ENCODE assay signal across 15 cellular contexts in the genomic region with DNA sequence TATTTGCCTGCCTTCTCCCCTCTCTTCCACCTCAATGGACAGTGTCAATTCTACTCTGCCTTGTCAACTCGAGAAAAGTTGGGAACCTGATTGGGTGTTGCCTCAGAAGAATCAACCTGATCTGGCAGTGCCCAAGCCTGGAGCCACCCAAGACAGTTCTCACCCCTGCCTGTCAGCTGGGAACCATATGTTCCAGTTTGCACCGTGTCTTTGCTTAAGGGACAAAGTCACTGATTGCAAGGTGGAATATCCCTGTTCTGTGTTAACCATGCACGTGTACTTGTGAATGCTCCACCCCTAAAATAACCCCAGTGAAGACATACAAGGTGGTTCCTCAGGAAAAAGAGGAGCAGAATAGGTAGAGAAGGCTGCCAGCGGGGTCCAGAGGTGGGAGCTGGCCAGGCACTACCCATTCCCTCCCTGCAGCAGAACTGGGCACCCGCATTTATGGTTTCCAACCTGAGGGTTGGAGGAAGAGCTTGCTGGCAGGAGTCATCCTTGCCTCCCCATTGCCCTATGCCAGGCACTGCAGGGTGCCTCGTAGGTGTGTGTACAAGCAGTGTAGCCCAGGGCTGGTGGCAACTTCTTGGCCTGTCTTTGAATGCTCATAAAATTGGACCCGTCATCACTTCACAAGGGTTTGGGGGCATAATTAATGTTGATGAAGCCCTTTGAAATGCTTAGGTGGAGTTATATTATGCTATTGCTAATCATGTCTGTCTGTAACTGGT.
"Had no signal": no experiment of that assay in that cellular context is flagged by ENCODE, and none has a peak within 500 bp of the region (broad histone marks: within the 10 kb centered on the region; RNA-seq: fewer than 3 reads in every experiment).

No MANE protein-coding gene starts in this region.

- DNase-seq: activated CD4-positive, alpha-beta memory T cell treated with anti-CD3 and anti-CD28 coated beads for 36 hours; activated naive CD4-positive, alpha-beta T cell treated with anti-CD3 and anti-CD28 coated beads for 36 hours; adrenal gland; erythroblast; occipital lobe; stimulated activated CD4-positive, alpha-beta T cell treated with anti-CD3 and anti-CD28 coated beads, Interleukin-2, amount 100 ng/mL, for 24 hours; stimulated activated naive CD4-positive, alpha-beta T cell; T-helper 9 cell; transverse colon had no signal

- H3K4me3 ChIP-seq: adrenal gland, prostate gland, transverse colon had no signal

- H3K27ac ChIP-seq: adrenal gland, prostate gland had no signal

- H3K27me3 ChIP-seq: adrenal gland, transverse colon had no signal

- H3K27me3 Mint-ChIP-seq: activated CD4-positive, alpha-beta memory T cell treated with anti-CD3 and anti-CD28 coated beads for 36 hours; central memory CD8-positive, alpha-beta T cell; dendritic cell treated with granulocyte-macrophage colony-stimulating factor and Interleukin-4, amounts not matched to agents 40 ng/mL and 50 ng/mL, for 4 days had no signal

- H3K4me1 Mint-ChIP-seq: nephron had no signal

- ATAC-seq: sciatic nerve had no signal

- H3K4me3 Mint-ChIP-seq: activated CD4-positive, alpha-beta memory T cell treated with anti-CD3 and anti-CD28 coated beads for 36 hours; activated naive CD4-positive, alpha-beta T cell treated with anti-CD3 and anti-CD28 coated beads for 36 hours; activated T-helper 1 cell treated with anti-CD3 and anti-CD28 coated beads, Interleukin-12 subunit alpha, Interleukin-12 subunit beta, Interleukin-2, Interleukin-4 antibody, amounts not matched to agents 30 ng/mL and 10 ng/mL and 1 ng/mL, durations not matched to agents 14 hours and 24 hours and 36 hours; central memory CD8-positive, alpha-beta T cell; dendritic cell treated with granulocyte-macrophage colony-stimulating factor and Interleukin-4, amounts not matched to agents 40 ng/mL and 50 ng/mL, for 4 days; nephron had no signal

- H3K27ac Mint-ChIP-seq: activated CD4-positive, alpha-beta memory T cell treated with anti-CD3 and anti-CD28 coated beads for 36 hours; activated naive CD4-positive, alpha-beta T cell treated with anti-CD3 and anti-CD28 coated beads for 36 hours; activated T-helper 1 cell treated with anti-CD3 and anti-CD28 coated beads, Interleukin-12 subunit alpha, Interleukin-12 subunit beta, Interleukin-2, Interleukin-4 antibody, amounts not matched to agents 30 ng/mL and 10 ng/mL and 1 ng/mL, durations not matched to agents 14 hours and 24 hours and 36 hours; dendritic cell treated with granulocyte-macrophage colony-stimulating factor and Interleukin-4, amounts not matched to agents 40 ng/mL and 50 ng/mL, for 4 days; nephron had no signal

- H3K36me3 ChIP-seq: adrenal gland, prostate gland had no signal

- H3K9me3 ChIP-seq: adrenal gland, prostate gland, transverse colon had no signal

- H3K4me1 ChIP-seq: prostate gland had no signal

- H3K9me3 Mint-ChIP-seq: activated CD4-positive, alpha-beta memory T cell treated with anti-CD3 and anti-CD28 coated beads for 36 hours; activated naive CD4-positive, alpha-beta T cell treated with anti-CD3 and anti-CD28 coated beads for 36 hours; activated T-helper 1 cell treated with anti-CD3 and anti-CD28 coated beads, Interleukin-12 subunit alpha, Interleukin-12 subunit beta, Interleukin-2, Interleukin-4 antibody, amounts not matched to agents 30 ng/mL and 10 ng/mL and 1 ng/mL, durations not matched to agents 14 hours and 24 hours and 36 hours; central memory CD8-positive, alpha-beta T cell; dendritic cell treated with granulocyte-macrophage colony-stimulating factor and Interleukin-4, amounts not matched to agents 40 ng/mL and 50 ng/mL, for 4 days; nephron had no signal
